In the genomic region with DNA sequence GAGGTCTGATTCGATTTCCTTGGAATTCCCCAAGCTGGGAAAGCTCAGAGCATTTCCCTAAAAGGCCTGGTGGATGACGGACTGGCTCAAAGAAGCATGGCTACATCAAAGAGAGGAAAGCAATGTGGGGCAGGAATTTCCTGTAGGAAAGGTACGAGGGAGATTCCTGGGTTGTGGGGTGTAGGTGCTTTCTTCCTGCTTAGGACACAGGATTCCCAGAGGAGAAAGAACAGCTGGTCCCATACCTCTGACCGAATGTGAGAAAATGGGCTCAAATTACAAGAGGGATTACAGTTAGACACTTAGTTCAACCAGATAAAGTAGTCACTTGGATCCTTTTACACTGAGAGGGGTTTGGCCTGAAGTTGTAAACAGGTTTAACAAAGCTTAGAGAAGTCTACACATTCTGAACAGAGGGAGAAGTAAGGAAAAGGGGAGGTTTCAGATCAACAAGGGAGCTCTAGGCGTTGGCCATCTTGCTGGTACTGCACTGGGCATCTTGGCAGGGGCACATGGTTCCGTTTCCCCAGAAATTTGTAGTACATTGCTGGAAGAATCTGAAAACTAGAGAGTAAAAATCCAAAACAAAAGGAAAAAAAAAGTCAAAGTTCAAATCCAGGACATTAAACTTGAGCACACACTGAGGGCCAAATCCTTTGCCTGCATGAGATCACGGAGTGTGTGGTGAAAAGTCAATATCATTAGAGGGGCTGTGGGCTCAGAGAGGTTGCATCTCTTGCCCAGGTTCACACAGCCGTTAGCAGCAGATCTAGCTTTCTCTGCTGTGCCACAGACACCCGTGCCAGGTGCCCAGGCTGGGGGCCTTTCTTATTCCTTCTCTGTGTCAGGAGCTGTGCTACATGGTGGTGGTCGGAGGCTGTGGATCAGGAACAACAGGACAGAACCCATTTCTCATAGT, we compare ENCODE assay signal across 1 cellular context.
TF ChIP-seq lines count a peak whose summit lies in the region.

No MANE protein-coding gene starts in this region.

TF ChIP-seq in SK-N-SH treated with all-trans-retinoic acid at 6 μM for 48 hours, 23 proteins besides CTCF, POLR2A, EP300 and RAD21 (continued from another document):
- TF ChIP-seq, protein P1, sequence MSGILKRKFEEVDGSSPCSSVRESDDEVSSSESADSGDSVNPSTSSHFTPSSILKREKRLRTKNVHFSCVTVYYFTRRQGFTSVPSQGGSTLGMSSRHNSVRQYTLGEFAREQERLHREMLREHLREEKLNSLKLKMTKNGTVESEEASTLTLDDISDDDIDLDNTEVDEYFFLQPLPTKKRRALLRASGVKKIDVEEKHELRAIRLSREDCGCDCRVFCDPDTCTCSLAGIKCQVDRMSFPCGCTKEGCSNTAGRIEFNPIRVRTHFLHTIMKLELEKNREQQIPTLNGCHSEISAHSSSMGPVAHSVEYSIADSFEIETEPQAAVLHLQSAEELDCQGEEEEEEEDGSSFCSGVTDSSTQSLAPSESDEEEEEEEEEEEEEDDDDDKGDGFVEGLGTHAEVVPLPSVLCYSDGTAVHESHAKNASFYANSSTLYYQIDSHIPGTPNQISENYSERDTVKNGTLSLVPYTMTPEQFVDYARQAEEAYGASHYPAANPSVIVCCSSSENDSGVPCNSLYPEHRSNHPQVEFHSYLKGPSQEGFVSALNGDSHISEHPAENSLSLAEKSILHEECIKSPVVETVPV (CRISPR knock-in tag; IDR thresholded peaks at IDR 0.05) = no peak
- TF ChIP-seq GLIS3 (CRISPR knock-in tag; IDR thresholded peaks at IDR 0.05) (no peak), ZFP30 (CRISPR knock-in tag; IDR thresholded peaks at IDR 0.05) (no peak), ISL1 (CRISPR knock-in tag; IDR thresholded peaks at IDR 0.05) (no peak), ESRRG (CRISPR knock-in tag; IDR thresholded peaks at IDR 0.05) (no peak)
